16 cellular contexts compared by ENCODE assay signal in genomic region chrX:17520206-17520605, GRCh38.
DNase-seq lines count a peak whose midpoint lies in the region; ATAC-seq, FAIRE-seq and TF ChIP-seq lines count a peak whose summit lies in the region.
"Had no signal": no experiment of that assay in that cellular context is flagged by ENCODE, and none has a peak within 500 bp of the region (broad histone marks: within the 10 kb centered on the region; RNA-seq: fewer than 3 reads in every experiment).

No MANE protein-coding gene starts in this region.

- peak overlapping the region in 1 of 2 experiments; percentile 6; a peak in 1 of 6 replicates for H3K27ac ChIP-seq in A549
- peak overlapping the region; percentile 10 for H3K27ac ChIP-seq in osteoblast (ENCODE audit: low read depth, low read length)
- peak overlapping the region in 1 of 59 donors; percentile 25 for H3K27ac ChIP-seq in dorsolateral prefrontal cortex

- CTCF ChIA-PET in A549 (lab: Yijun Ruan, JAX) = no interaction called here

- H3K9me3 ChIP-seq in A549 (no peaks in the 10 kb centered on the region), osteoblast (ENCODE audit: low read depth, low read length) (no peaks in the 10 kb centered on the region)
- H3K9me3 ChIP-seq: BE2C had no signal

- intact Hi-C loops in dorsolateral prefrontal cortex (cut with DNase I) = no loop called here

- no peak for TF ChIP-seq POLR2A in A549 (IDR thresholded peaks at IDR 0.05; ENCODE audit: low read length)

- FAIRE-seq in A549 (lab: Jason Lieb, UNC) = peak; percentile 91

- no peak for TF ChIP-seq EP300 in A549 (IDR thresholded peaks at IDR 0.05)

- H3K4me1 ChIP-seq in A549 = peaks cover 29% of the 10 kb centered on the region
- H3K4me1 ChIP-seq in osteoblast (ENCODE audit: insufficient read depth, low read length) = peaks cover 18% of the 10 kb centered on the region
- H3K4me1 ChIP-seq: BE2C had no signal

- no peaks in the 10 kb centered on the region for H4K20me1 ChIP-seq in osteoblast (ENCODE audit: insufficient read depth, low read length)

- peaks cover 11% of the 10 kb centered on the region for H3K79me2 ChIP-seq in osteoblast (ENCODE audit: insufficient read depth, low read length)

- ATAC-seq in A549 (no peak), HG02852 (IDR thresholded peaks at IDR 0.05; ENCODE audit: unreplicated experiment) (no peak), GM19395 (IDR thresholded peaks at IDR 0.05; ENCODE audit: unreplicated experiment) (no peak)

- no peak overlapping the region for H3K4me2 ChIP-seq in A549
- peak overlapping the region; percentile 62 for H3K4me2 ChIP-seq in osteoblast (ENCODE audit: insufficient read depth, low read length)

- no peaks in the 10 kb centered on the region for H3K36me3 ChIP-seq in osteoblast (ENCODE audit: insufficient read depth, low read length)
- H3K36me3 ChIP-seq: BE2C had no signal

- no peak overlapping the region for H2AFZ ChIP-seq in osteoblast (ENCODE audit: low read length)

- 95% methylated on average over 1 of the region's 1 CpG for WGBS in A549 (ENCODE audit: missing lambda C conversion rate)

- POLR2A ChIA-PET in A549 (lab: Yijun Ruan, JAX) = no interaction called here

- H3K27me3 ChIP-seq in osteoblast (ENCODE audit: insufficient read depth, low read length) (no peaks in the 10 kb centered on the region), dorsolateral prefrontal cortex (peaks cover 0 to 64% (median 10%) of the 10 kb centered on the region in 45 donors)
- H3K27me3 ChIP-seq: BE2C had no signal

- no peak for TF ChIP-seq RAD21 in A549 (conservative IDR thresholded peaks at IDR 0.05 in 1 of 2, IDR thresholded peaks at IDR 0.05 in 1 of 2)

- H3K4me3 ChIP-seq in A549 (no peak overlapping the region), osteoblast (ENCODE audit: insufficient read depth, low read length) (no peak overlapping the region), dorsolateral prefrontal cortex (no peak overlapping the region)

- TF ChIP-seq CTCF in A549 (IDR thresholded peaks at IDR 0.05) (no peak), osteoblast (IDR thresholded peaks at IDR 0.05; ENCODE audit: extremely low read depth, low read depth, low read length) (no peak), dorsolateral prefrontal cortex (IDR thresholded peaks at IDR 0.05 in 54 of 56, conservative IDR thresholded peaks at IDR 0.05 in 2 of 56; ENCODE audit: low read depth in 1 of 56, partially characterized antibody in 56 of 56) (no peak)

- no peak for DNase-seq in A549 (ENCODE audit: low read depth in 1 of 2, low spot score in 1 of 2)
- peak; percentile 45 for DNase-seq in GM03348 (ENCODE audit: low spot score)
- peak; percentile 28 for DNase-seq in fibroblast of gingiva (ENCODE audit: low read depth)
- DNase-seq in osteoblast (ENCODE audit: insufficient read length, low spot score, missing footprints) = no peak
- no peak for DNase-seq in NCI-H187 treated with DMSO at 0.1 percent for 48 hours (lab: John Stamatoyannopoulos, UW)
- no peak for DNase-seq in dorsolateral prefrontal cortex
- DNase-seq: BE2C; CD4-positive, alpha-beta memory T cell; DMS79 treated with DMSO at 0.1 percent for 48 hours; GDM1; H7; NCI-H1417; NCI-H2029 treated with DMSO at 0.1 percent for 48 hours; NCI-H510A treated with DMSO at 0.1 percent for 48 hours had no signal

TF ChIP-seq in A549, 52 proteins besides CTCF, POLR2A, EP300 and RAD21:
- TF ChIP-seq KDM1A (IDR thresholded peaks at IDR 0.05; ENCODE audit: low read depth) = no peak
- TF ChIP-seq HOXA7 (CRISPR knock-in tag; IDR thresholded peaks at IDR 0.05) = no peak
- TF ChIP-seq CHD4 (IDR thresholded peaks at IDR 0.05; ENCODE audit: borderline replicate concordance) = no peak

Comparison
In these comparisons a context has a peak if more than half of its experiments do, and no peak if none do; other contexts are left out.
1. DNase-seq: peak in GM03348 (single experiment) and fibroblast of gingiva (single experiment); none in A549 (0 of 2), osteoblast (single experiment), NCI-H187 treated with DMSO at 0.1 percent for 48 hours (single experiment) and dorsolateral prefrontal cortex (0 of 10).